ENCODE assay signal across 16 cellular contexts in the genomic region with DNA sequence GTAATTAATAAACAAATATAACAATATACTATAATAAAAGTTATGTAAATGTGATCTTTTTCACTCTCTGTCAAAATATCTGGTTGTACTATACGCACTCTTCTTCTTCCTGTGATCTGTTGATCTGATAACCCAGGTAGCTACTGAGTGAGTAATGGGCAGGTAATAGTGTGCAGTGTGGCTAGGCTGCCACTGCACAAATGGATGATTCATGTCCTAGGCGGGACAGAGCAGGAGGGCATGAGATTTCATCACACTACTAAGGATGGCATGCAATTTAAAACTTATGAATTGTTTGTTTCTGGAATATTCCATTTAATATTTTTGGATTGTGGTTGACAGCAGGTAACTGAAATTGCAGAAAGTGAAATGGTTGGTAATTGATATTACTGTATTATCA. TPM values are rescaled to one million over a fixed set of nuclear protein-coding genes. Genes with fewer than 3 reads are reported as not detected.
DNase-seq lines count a peak whose midpoint lies in the region; ATAC-seq and TF ChIP-seq lines count a peak whose summit lies in the region.
"Had no signal": no experiment of that assay in that cellular context is flagged by ENCODE, and none has a peak within 500 bp of the region (broad histone marks: within the 10 kb centered on the region; RNA-seq: fewer than 3 reads in every experiment).

No MANE protein-coding gene starts in this region.

- no peak overlapping the region for H2BK15ac ChIP-seq in H9 (ENCODE audit: low read depth, low read length)

- H4K8ac ChIP-seq in H9 (replicated peaks; ENCODE audit: insufficient read length, low read depth, low read length) = no peak overlapping the region

- BruUV-seq in HCT116 (replicated peaks; lab: Mats Ljungman, UMichigan) (no TSS peak), PC-3 (replicated peaks; lab: Mats Ljungman, UMichigan) (no TSS peak)

- H3K4me1 ChIP-seq in HCT116 (ENCODE audit: control insufficient read depth in 1 of 2, insufficient read depth in 2 of 2, low read length in 2 of 2) (peaks cover 0 to 9% of the 10 kb centered on the region in 2 experiments; a peak in 1 of 4 replicates), PC-3 (ENCODE audit: insufficient read depth, low read length) (peaks cover 7% of the 10 kb centered on the region; the same call in 1 of the 2 replicates), left lung (no peaks in the 10 kb centered on the region), H9 (ENCODE audit: insufficient read depth, low read length) (peaks cover 2% of the 10 kb centered on the region; the same call in 1 of the 2 replicates)
- H3K4me1 ChIP-seq: BE2C, Caco-2, HAP-1 had no signal

- no CpG with 5 or more reads among the region's 2 CpGs for WGBS in H9 (ENCODE audit: extremely low coverage, insufficient read length, low lambda C conversion rate)

- TF ChIP-seq POLR2A in HCT116 (IDR thresholded peaks at IDR 0.05; ENCODE audit: borderline replicate concordance, extremely low read depth, insufficient read depth, insufficient read length) = no peak

- no peaks in the 10 kb centered on the region for H3K36me3 ChIP-seq in HCT116 (ENCODE audit: control insufficient read depth in 1 of 2, insufficient read depth in 2 of 2, low read length in 2 of 2)
- no peaks in the 10 kb centered on the region for H3K36me3 ChIP-seq in PC-3 (ENCODE audit: low read depth, low read length)
- H3K36me3 ChIP-seq in left lung = no peaks in the 10 kb centered on the region
- H3K36me3 ChIP-seq: BE2C, HAP-1 had no signal

- H3F3A ChIP-seq in PC-3 (ENCODE audit: low read length, unreplicated experiment) = no peaks in the 10 kb centered on the region

- ATAC-seq in HCT116 (peak; percentile 99), PC-3 (no peak), left lung (peak; percentile 51)

- no peaks in the 10 kb centered on the region for H3K27me3 Mint-ChIP-seq in H9 (ENCODE audit: low read depth)
- H3K27me3 Mint-ChIP-seq: CD4-positive, CD25-positive, alpha-beta regulatory T cell had no signal

- no peak overlapping the region for H3K27ac ChIP-seq in HCT116 (ENCODE audit: low read depth, low read length)
- H3K27ac ChIP-seq in PC-3 (ENCODE audit: low read length) = peak overlapping the region; percentile 16; the same call in 1 of the 2 replicates
- no peak overlapping the region for H3K27ac ChIP-seq in left lung
- H3K27ac ChIP-seq in H9 (ENCODE audit: insufficient read length, low read depth, low read length) = no peak overlapping the region

- H3K79me2 ChIP-seq in HCT116 (ENCODE audit: insufficient read depth, low read length) (no peaks in the 10 kb centered on the region), PC-3 (ENCODE audit: low read length) (no peaks in the 10 kb centered on the region), H9 (ENCODE audit: insufficient read depth, low read length) (no peaks in the 10 kb centered on the region)

- H3K27me3 ChIP-seq in HCT116 (ENCODE audit: insufficient read depth, low read length) = no peaks in the 10 kb centered on the region
- no peaks in the 10 kb centered on the region for H3K27me3 ChIP-seq in PC-3 (ENCODE audit: low read length)
- no peaks in the 10 kb centered on the region for H3K27me3 ChIP-seq in left lung
- H3K27me3 ChIP-seq in H9 (ENCODE audit: insufficient read depth, low read length) = no peaks in the 10 kb centered on the region
- H3K27me3 ChIP-seq: BE2C had no signal

- H3K36me3 Mint-ChIP-seq in H9 (ENCODE audit: insufficient read depth in 1 of 3, low read depth in 3 of 3) = no peaks in the 10 kb centered on the region; a peak in 1 of 7 replicates
- H3K36me3 Mint-ChIP-seq: CD4-positive, CD25-positive, alpha-beta regulatory T cell had no signal

- no peak overlapping the region for H4K91ac ChIP-seq in H9 (ENCODE audit: insufficient read length, low read depth, low read length)

- H3K9me2 ChIP-seq in HCT116 (ENCODE audit: insufficient read depth) (no peaks in the 10 kb centered on the region), PC-3 (replicated peaks; ENCODE audit: low read length) (no peaks in the 10 kb centered on the region)

- H3K9ac ChIP-seq in HCT116 (ENCODE audit: low read length) (no peak overlapping the region), PC-3 (ENCODE audit: low read length) (no peak overlapping the region), H9 (ENCODE audit: extremely low read depth, insufficient read length, low read length) (no peak overlapping the region)

- peaks cover 0 to 4% of the 10 kb centered on the region in 2 experiments; a peak in 1 of 4 replicates for H3K4me1 Mint-ChIP-seq in H9
- H3K4me1 Mint-ChIP-seq: CD4-positive, CD25-positive, alpha-beta regulatory T cell had no signal

- no peak overlapping the region for H3K4me3 Mint-ChIP-seq in H9
- H3K4me3 Mint-ChIP-seq: CD4-positive, CD25-positive, alpha-beta regulatory T cell had no signal

- H3K79me1 ChIP-seq in H9 (ENCODE audit: insufficient read depth, low read depth, low read length, poor library complexity, severe bottlenecking) = no peaks in the 10 kb centered on the region

- H3K4me2 ChIP-seq in HCT116 (ENCODE audit: low read length) = peak overlapping the region; percentile 25; the same call in 1 of the 2 replicates
- no peak overlapping the region for H3K4me2 ChIP-seq in PC-3 (ENCODE audit: low read length)
- H3K4me2 ChIP-seq in H9 (ENCODE audit: insufficient read depth, insufficient read length, low read length) = no peak overlapping the region

- H3K9me3 ChIP-seq in HCT116 (ENCODE audit: control insufficient read depth in 1 of 2, insufficient read depth in 1 of 2, low read depth in 1 of 2, low read length in 2 of 2) = no peaks in the 10 kb centered on the region
- no peaks in the 10 kb centered on the region for H3K9me3 ChIP-seq in PC-3 (ENCODE audit: low read length)
- no peaks in the 10 kb centered on the region for H3K9me3 ChIP-seq in left lung
- no peaks in the 10 kb centered on the region for H3K9me3 ChIP-seq in H9 (ENCODE audit: control insufficient read depth, low read depth, low read length)
- H3K9me3 ChIP-seq: BE2C, Caco-2, HAP-1 had no signal

- H4K5ac ChIP-seq in H9 (ENCODE audit: insufficient read length, low read depth, low read length) = no peak overlapping the region

- no peak overlapping the region for H3K56ac ChIP-seq in H9 (ENCODE audit: insufficient read length, low read depth, low read length)

- H2BK20ac ChIP-seq in H9 (ENCODE audit: low read depth, low read length, poor library complexity, severe bottlenecking) = no peak overlapping the region

- no peak for TF ChIP-seq RAD21 in HCT116 (IDR thresholded peaks at IDR 0.05; ENCODE audit: low read depth)

- intact Hi-C loops in HCT116 (cut with micrococcal nuclease) (no loop called here), PC-3 (cut with micrococcal nuclease) (no loop called here), left lung (cut with DNase I) (no loop called here)

- no peak overlapping the region for H2BK12ac ChIP-seq in H9 (ENCODE audit: insufficient read length, low read depth, low read length)

- H3K23me2 ChIP-seq in H9 (ENCODE audit: insufficient read length, low read depth, low read length, poor library complexity, severe bottlenecking) = no peaks in the 10 kb centered on the region

- H3K9me3 Mint-ChIP-seq in H9 = no peaks in the 10 kb centered on the region

- H2AK5ac ChIP-seq in H9 (ENCODE audit: insufficient read length, low read length) = no peak overlapping the region

- no peak for TF ChIP-seq CTCF in HCT116 (IDR thresholded peaks at IDR 0.05 in 2 of 3, conservative IDR thresholded peaks at IDR 0.05 in 1 of 3; ENCODE audit: borderline replicate concordance in 1 of 3, insufficient read depth in 1 of 3, low read depth in 2 of 3, low read length in 2 of 3)
- no peak for TF ChIP-seq CTCF in PC-3 (conservative IDR thresholded peaks at IDR 0.05; ENCODE audit: low read depth, low read length)
- no peak for TF ChIP-seq CTCF in epithelial cell of esophagus (IDR thresholded peaks at IDR 0.05; ENCODE audit: insufficient read depth, low read depth, low read length, missing control alignments)
- TF ChIP-seq CTCF in left lung (IDR thresholded peaks at IDR 0.05) = no peak
- TF ChIP-seq CTCF in H9 (conservative IDR thresholded peaks at IDR 0.05) = no peak

- no peak overlapping the region for H3K23ac ChIP-seq in H9 (ENCODE audit: insufficient read length, low read depth, low read length)

- no peak overlapping the region for H2AFZ ChIP-seq in HCT116 (ENCODE audit: low read depth, low read length, poor library complexity, severe bottlenecking)
- H2AFZ ChIP-seq in PC-3 (ENCODE audit: low read length) = no peak overlapping the region
- no peak overlapping the region for H2AFZ ChIP-seq in H9 (ENCODE audit: low read length)

- no peak overlapping the region for H2BK5ac ChIP-seq in H9 (ENCODE audit: insufficient read length, low read length)

- DNase-seq in HCT116 (ENCODE audit: low read depth, low spot score) (peak; percentile 42), PC-3 (peak; percentile 43), epithelial cell of esophagus (ENCODE audit: low read depth) (peak; percentile 46), left lung (no peak), H9 (no peak), SIG-M5 (lab: John Stamatoyannopoulos, UW) (no peak), mesenteric fat pad (ENCODE audit: low spot score) (no peak)
- DNase-seq in stimulated activated CD8-positive, alpha-beta memory T cell treated with anti-CD3 and anti-CD28 coated beads, Interleukin-4, amount 100 ng/mL, for 48 hours = no peak
- DNase-seq: ACHN; BE2C; C1 segment of cervical spinal cord; Caco-2; CD4-positive, CD25-positive, alpha-beta regulatory T cell had no signal

- no peak overlapping the region for H3K4ac ChIP-seq in H9 (ENCODE audit: low read depth, low read length)

- no peak overlapping the region for H3T11ph ChIP-seq in H9 (ENCODE audit: low read length)

- POLR2A ChIA-PET in HCT116 (lab: Charles Lee) = no interaction called here
- POLR2A ChIA-PET in PC-3 (lab: Charles Lee; ENCODE audit: unreplicated experiment) = no interaction called here

- H3K18ac ChIP-seq in H9 (ENCODE audit: insufficient read length, low read depth, low read length) = no peak overlapping the region

- RAD21 ChIA-PET in HCT116 (lab: Charles Lee; ENCODE audit: low non-redundant PET in 1 of 2, low total read pairs in 2 of 2, uncharacterized antibody in 2 of 2, unreplicated experiment in 2 of 2) = no interaction called here

- no peaks in the 10 kb centered on the region for H4K20me1 ChIP-seq in HCT116 (ENCODE audit: insufficient read depth)
- no peaks in the 10 kb centered on the region for H4K20me1 ChIP-seq in PC-3 (ENCODE audit: low read length)
- H4K20me1 ChIP-seq in H9 (ENCODE audit: control insufficient read depth, insufficient read depth, insufficient read length) = no peaks in the 10 kb centered on the region

- CTCF ChIA-PET in HCT116 (lab: Charles Lee) (no interaction called here), PC-3 (lab: Charles Lee) (no interaction called here)

- H3K27ac Mint-ChIP-seq in H9 = no peak overlapping the region
- H3K27ac Mint-ChIP-seq: CD4-positive, CD25-positive, alpha-beta regulatory T cell had no signal

- H3K14ac ChIP-seq in H9 (ENCODE audit: insufficient read depth, low read length) = no peak overlapping the region

- H3K4me3 ChIP-seq in HCT116 (replicated peaks in 1 of 2; ENCODE audit: low read depth in 1 of 2, low read length in 2 of 2) (no peak overlapping the region), PC-3 (ENCODE audit: low read length) (no peak overlapping the region), epithelial cell of esophagus (ENCODE audit: low read length) (no peak overlapping the region), left lung (no peak overlapping the region)
- H3K4me3 ChIP-seq: HAP-1 had no signal

- H2BK120ac ChIP-seq in H9 (ENCODE audit: low read depth, low read length, poor library complexity, severe bottlenecking) = no peak overlapping the region

RNA-seq across cellular contexts. Expression of gene TAS2R16, which starts 44.5 kb away (rescaled TPM):
- total RNA-seq in HCT116 (2021; ENCODE audit: unreplicated experiment) (not detected), PC-3 (2014; rRNA removed) (not detected in 2 replicates), left lung (not detected), H9 (2021) (not detected in 2 replicates), mesenteric fat pad (not detected)
- polyA plus RNA-seq in HCT116 (2012) = not detected in 2 replicates
- total RNA-seq: Caco-2; CD4-positive, CD25-positive, alpha-beta regulatory T cell; H1; HT-29 had no signal
- polyA plus RNA-seq: CD4-positive, CD25-positive, alpha-beta regulatory T cell; H1 had no signal

Comparison
In these comparisons a context has a peak if more than half of its experiments do, and no peak if none do; other contexts are left out.
1. DNase-seq: peak in HCT116 (single experiment), PC-3 (single experiment) and epithelial cell of esophagus (single experiment); none in left lung (0 of 2), H9 (single experiment), SIG-M5 (single experiment), mesenteric fat pad (single experiment) and stimulated activated CD8-positive, alpha-beta memory T cell treated with anti-CD3 and anti-CD28 coated beads, Interleukin-4, amount 100 ng/mL, for 48 hours (single experiment).